28 cellular contexts compared by ENCODE assay signal in the genomic region with DNA sequence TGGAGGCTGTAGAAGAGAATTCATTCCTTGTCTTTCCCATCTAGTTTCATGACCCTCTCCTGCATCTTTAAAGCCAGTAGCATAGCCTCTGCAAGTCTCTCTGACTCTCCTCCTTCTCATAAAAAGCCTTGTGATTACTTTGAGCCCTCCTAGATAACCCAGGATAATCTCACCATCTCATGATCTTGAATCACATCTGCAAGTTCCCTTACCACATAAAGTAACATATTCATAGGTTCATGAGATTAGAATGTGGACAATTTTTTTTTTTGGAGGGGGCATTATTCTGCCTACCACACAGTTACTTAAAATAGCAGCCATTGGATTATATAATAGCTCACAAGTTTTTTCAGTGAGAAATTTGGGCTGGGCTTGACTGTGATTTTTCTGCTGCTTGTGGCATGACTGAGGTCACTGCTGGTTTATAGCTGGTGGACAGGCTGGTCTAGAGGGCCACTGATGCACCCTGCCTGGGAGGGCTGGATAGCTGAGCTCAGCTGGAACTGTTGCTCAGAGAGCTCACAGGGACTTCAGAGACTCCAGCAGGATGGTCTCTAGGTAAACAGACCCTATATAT.
DNase-seq lines count a peak whose midpoint lies in the region; ATAC-seq and TF ChIP-seq lines count a peak whose summit lies in the region.
"Had no signal": no experiment of that assay in that cellular context is flagged by ENCODE, and none has a peak within 500 bp of the region (broad histone marks: within the 10 kb centered on the region; RNA-seq: fewer than 3 reads in every experiment).

No MANE protein-coding gene starts in this region.

- peak; percentile 72 for DNase-seq in EH (ENCODE audit: low read depth)
- peak; percentile 29 for DNase-seq in HFFc6
- peak; percentile 98 for DNase-seq in foreskin melanocyte
- no peak for DNase-seq in smooth muscle cell (lab: John Stamatoyannopoulos, UW; ENCODE audit: unreplicated experiment)
- DNase-seq in GM13977 (ENCODE audit: low spot score) = no peak
- DNase-seq: activated CD4-positive, alpha-beta T cell treated with anti-CD3 and anti-CD28 coated beads for 36 hours; activated CD8-positive, alpha-beta T cell treated with anti-CD3 and anti-CD28 coated beads, Interleukin-2, amount 10 ng/mL, durations not matched to agents 7 days and 5 days; activated naive CD4-positive, alpha-beta T cell treated with anti-CD3 and anti-CD28 coated beads, Interleukin-2, amount 10 ng/mL, durations not matched to agents 7 days and 5 days; amniotic stem cell; Calu3; DMS79; GF-D8; midbrain; natural killer cell; NCI-H1417 treated with DMSO at 0.1 percent for 48 hours; NCI-H2029 treated with DMSO at 0.1 percent for 48 hours; NCI-H524 treated with DMSO at 0.1 percent for 48 hours; nucleus accumbens; SHP77 treated with DMSO at 0.1 percent for 48 hours; sigmoid colon; stimulated activated CD4-positive, alpha-beta T cell treated with anti-CD3 and anti-CD28 coated beads, Interleukin-4, amount 100 ng/mL, for 24 hours; SW 1271 had no signal

- TF ChIP-seq CTCF in HFFc6 (IDR thresholded peaks at IDR 0.05) (no peak), smooth muscle cell (IDR thresholded peaks at IDR 0.05; ENCODE audit: borderline replicate concordance, insufficient read depth, poor library complexity, severe bottlenecking) (no peak), GM13977 (IDR thresholded peaks at IDR 0.05; ENCODE audit: extremely low read depth, insufficient read depth, missing control alignments) (no peak)

- H3K27me3 Mint-ChIP-seq in HFFc6 (ENCODE audit: insufficient read depth) = no peaks in the 10 kb centered on the region; the same call in 1 of the 2 replicates
- H3K27me3 Mint-ChIP-seq: activated CD4-positive, alpha-beta T cell treated with anti-CD3 and anti-CD28 coated beads for 36 hours; activated naive CD4-positive, alpha-beta T cell treated with anti-CD3 and anti-CD28 coated beads, Interleukin-2, amount 10 ng/mL, durations not matched to agents 7 days and 5 days; activated T-helper 17 cell treated with anti-CD3 and anti-CD28 coated beads, Interleukin-2, amount 50 U/mL, for 72 hours had no signal

- peak overlapping the region; percentile 61 for H3K27ac Mint-ChIP-seq in HFFc6
- H3K27ac Mint-ChIP-seq: activated CD4-positive, alpha-beta T cell treated with anti-CD3 and anti-CD28 coated beads for 36 hours; activated CD8-positive, alpha-beta T cell treated with anti-CD3 and anti-CD28 coated beads, Interleukin-2, amount 10 ng/mL, durations not matched to agents 7 days and 5 days; activated naive CD4-positive, alpha-beta T cell treated with anti-CD3 and anti-CD28 coated beads, Interleukin-2, amount 10 ng/mL, durations not matched to agents 7 days and 5 days; activated T-helper 17 cell treated with anti-CD3 and anti-CD28 coated beads, Interleukin-2, amount 50 U/mL, for 72 hours; natural killer cell had no signal

- H3K27ac ChIP-seq in smooth muscle cell (ENCODE audit: low read depth) = no peak overlapping the region
- H3K27ac ChIP-seq: prostate gland, sigmoid colon, tibial nerve had no signal

- H3K9me3 ChIP-seq in smooth muscle cell (replicated peaks; ENCODE audit: low read depth) = no peaks in the 10 kb centered on the region
- H3K9me3 ChIP-seq: HAP-1, prostate gland, sigmoid colon, tibial nerve had no signal

- no peak overlapping the region for H3K9ac ChIP-seq in smooth muscle cell (ENCODE audit: low read depth)

- peaks cover 18% of the 10 kb centered on the region for H3K36me3 Mint-ChIP-seq in HFFc6 (ENCODE audit: low read depth)
- H3K36me3 Mint-ChIP-seq: activated naive CD4-positive, alpha-beta T cell treated with anti-CD3 and anti-CD28 coated beads, Interleukin-2, amount 10 ng/mL, durations not matched to agents 7 days and 5 days; natural killer cell had no signal

- peaks cover 26% of the 10 kb centered on the region for H3K4me1 Mint-ChIP-seq in HFFc6 (ENCODE audit: low read depth)
- H3K4me1 Mint-ChIP-seq: activated CD4-positive, alpha-beta T cell treated with anti-CD3 and anti-CD28 coated beads for 36 hours; activated naive CD4-positive, alpha-beta T cell treated with anti-CD3 and anti-CD28 coated beads, Interleukin-2, amount 10 ng/mL, durations not matched to agents 7 days and 5 days; activated T-helper 17 cell treated with anti-CD3 and anti-CD28 coated beads, Interleukin-2, amount 50 U/mL, for 72 hours; natural killer cell had no signal

- H3K36me3 ChIP-seq in smooth muscle cell (ENCODE audit: low read depth) = no peaks in the 10 kb centered on the region
- H3K36me3 ChIP-seq: HAP-1, prostate gland, sigmoid colon, tibial nerve had no signal

- peak overlapping the region; percentile 17 for H3K4me2 ChIP-seq in smooth muscle cell

- H3K4me3 ChIP-seq in smooth muscle cell = no peak overlapping the region
- H3K4me3 ChIP-seq: HAP-1, prostate gland, sigmoid colon, tibial nerve had no signal

- no peak overlapping the region for H2AFZ ChIP-seq in smooth muscle cell (ENCODE audit: low read depth)

- no peaks in the 10 kb centered on the region for H3F3A ChIP-seq in smooth muscle cell (ENCODE audit: low read depth)

- in situ Hi-C loops in GM13977 (cut with MboI; ENCODE audit: low pct_unique_long_range_greater_than_20kb, low sequenced_read_pairs, unreplicated experiment) = no loop called here

- H3K4me3 Mint-ChIP-seq in HFFc6 = no peak overlapping the region
- H3K4me3 Mint-ChIP-seq: activated CD4-positive, alpha-beta T cell treated with anti-CD3 and anti-CD28 coated beads for 36 hours; activated CD8-positive, alpha-beta T cell treated with anti-CD3 and anti-CD28 coated beads, Interleukin-2, amount 10 ng/mL, durations not matched to agents 7 days and 5 days; activated naive CD4-positive, alpha-beta T cell treated with anti-CD3 and anti-CD28 coated beads, Interleukin-2, amount 10 ng/mL, durations not matched to agents 7 days and 5 days; activated T-helper 17 cell treated with anti-CD3 and anti-CD28 coated beads, Interleukin-2, amount 50 U/mL, for 72 hours; natural killer cell had no signal

- no peaks in the 10 kb centered on the region for H3K9me3 Mint-ChIP-seq in HFFc6
- H3K9me3 Mint-ChIP-seq: activated naive CD4-positive, alpha-beta T cell treated with anti-CD3 and anti-CD28 coated beads, Interleukin-2, amount 10 ng/mL, durations not matched to agents 7 days and 5 days; activated T-helper 17 cell treated with anti-CD3 and anti-CD28 coated beads, Interleukin-2, amount 50 U/mL, for 72 hours had no signal

- H4K20me1 ChIP-seq in smooth muscle cell (ENCODE audit: low read depth) = peaks cover 63% of the 10 kb centered on the region

- H3K4me1 ChIP-seq in smooth muscle cell (ENCODE audit: low read depth) = no peaks in the 10 kb centered on the region
- H3K4me1 ChIP-seq: HAP-1, prostate gland had no signal

- peaks cover 5% of the 10 kb centered on the region for H3K79me2 ChIP-seq in smooth muscle cell (ENCODE audit: low read depth)

- ATAC-seq in GM18517 (IDR thresholded peaks at IDR 0.05; ENCODE audit: unreplicated experiment) (no peak), GM21447 (IDR thresholded peaks at IDR 0.05; ENCODE audit: unreplicated experiment) (no peak)
- ATAC-seq: activated CD4-positive, alpha-beta T cell treated with anti-CD3 and anti-CD28 coated beads for 36 hours; activated CD8-positive, alpha-beta T cell treated with anti-CD3 and anti-CD28 coated beads, Interleukin-2, amount 10 ng/mL, durations not matched to agents 7 days and 5 days; activated T-helper 17 cell treated with anti-CD3 and anti-CD28 coated beads, Interleukin-2, amount 50 U/mL, for 72 hours; natural killer cell had no signal

- no peaks in the 10 kb centered on the region for H3K27me3 ChIP-seq in smooth muscle cell (ENCODE audit: low read depth)
- H3K27me3 ChIP-seq: sigmoid colon, tibial nerve had no signal

Comparison
In these comparisons a context has a peak if more than half of its experiments do, and no peak if none do; other contexts are left out.
1. DNase-seq: peak in EH (single experiment), HFFc6 (single experiment) and foreskin melanocyte (single experiment); none in smooth muscle cell (single experiment) and GM13977 (single experiment).